In the genomic region with DNA sequence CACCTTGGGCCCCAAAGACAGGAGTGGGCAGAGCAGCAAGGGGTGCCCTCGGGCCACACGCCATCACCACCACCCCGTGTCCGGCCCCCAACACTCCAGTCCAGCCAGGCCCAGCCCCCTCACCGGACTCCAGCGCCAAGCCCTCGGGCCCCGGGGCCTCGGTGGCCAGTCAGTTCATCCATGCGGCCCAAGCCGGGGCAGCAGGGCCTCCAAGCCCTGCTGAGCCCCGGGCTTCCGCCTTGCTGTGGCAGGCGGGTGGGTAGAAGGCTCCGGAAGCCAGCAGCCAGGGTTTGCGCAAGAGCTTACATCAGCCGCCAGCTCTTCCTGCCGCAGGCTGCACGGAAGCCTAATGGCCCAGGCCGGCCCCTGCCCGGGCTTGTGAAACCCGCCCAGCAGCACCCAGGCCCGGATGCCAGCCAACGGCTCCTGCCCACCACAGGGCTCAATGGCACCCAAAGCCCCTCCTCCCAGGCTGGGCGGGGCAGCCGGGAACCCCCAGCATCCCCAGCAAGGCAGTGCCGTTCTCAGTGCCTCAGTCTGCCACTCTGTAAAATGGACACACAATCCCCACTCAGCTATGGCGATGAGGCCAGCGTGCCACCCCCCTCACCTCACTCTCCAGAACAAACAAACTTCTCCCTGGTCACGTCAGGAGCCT, we compare ENCODE assay signal across 8 cellular contexts.
DNase-seq lines count a peak whose midpoint lies in the region; ATAC-seq and TF ChIP-seq lines count a peak whose summit lies in the region.

No MANE protein-coding gene starts in this region.

- peak; percentile 93 for DNase-seq in AG09319 (ENCODE audit: extremely low read depth, low read depth)
- DNase-seq in RWPE1 (ENCODE audit: low spot score): peak; percentile 99
- DNase-seq in activated effector memory CD4-positive, alpha-beta T cell treated with Interleukin-2 at 50 U/mL for 16 hours: peak; percentile 92
- DNase-seq in germinal center (ENCODE audit: low spot score): peak; percentile 98
- DNase-seq in skeletal muscle cell (ENCODE audit: low read depth): peak; percentile 35
- no peak for DNase-seq in NCI-H2081 treated with DMSO at 0.1 percent for 48 hours (lab: John Stamatoyannopoulos, UW)

- ATAC-seq in HG03378 (IDR thresholded peaks at IDR 0.05; ENCODE audit: unreplicated experiment): peak; percentile 74

- peak; percentile 75 for TF ChIP-seq POLR2A in GM19099 (IDR thresholded peaks at IDR 0.05; ENCODE audit: extremely low read depth, insufficient read length, low read depth)

- peak overlapping the region; percentile 94 for H3K27ac ChIP-seq in RWPE1

- TF ChIP-seq CTCF in AG09319 (IDR thresholded peaks at IDR 0.05; ENCODE audit: low read depth, low read length) (no peak), RWPE1 (conservative IDR thresholded peaks at IDR 0.05; ENCODE audit: low read depth) (no peak)

- POLR2A ChIA-PET in RWPE1 (lab: Yijun Ruan, JAX; ENCODE audit: low non-redundant PET): interaction anchor here (0.5 to 1.9 kb wide), 6 partner anchors 11 to 175 kb away, joined by 3 to 15 read pairs (median 3); a partner anchor contains a TSS

- peak overlapping the region; percentile 3 for H3K4me3 ChIP-seq in skeletal muscle cell (ENCODE audit: low read depth, low read length)

- CTCF ChIA-PET in RWPE1 (lab: Yijun Ruan, JAX): interaction anchor here (0.6 to 2.2 kb wide), 8 partner anchors 26 to 161 kb away, joined by 3 to 17 read pairs (median 6); a partner anchor contains a TSS
